In the genomic region with DNA sequence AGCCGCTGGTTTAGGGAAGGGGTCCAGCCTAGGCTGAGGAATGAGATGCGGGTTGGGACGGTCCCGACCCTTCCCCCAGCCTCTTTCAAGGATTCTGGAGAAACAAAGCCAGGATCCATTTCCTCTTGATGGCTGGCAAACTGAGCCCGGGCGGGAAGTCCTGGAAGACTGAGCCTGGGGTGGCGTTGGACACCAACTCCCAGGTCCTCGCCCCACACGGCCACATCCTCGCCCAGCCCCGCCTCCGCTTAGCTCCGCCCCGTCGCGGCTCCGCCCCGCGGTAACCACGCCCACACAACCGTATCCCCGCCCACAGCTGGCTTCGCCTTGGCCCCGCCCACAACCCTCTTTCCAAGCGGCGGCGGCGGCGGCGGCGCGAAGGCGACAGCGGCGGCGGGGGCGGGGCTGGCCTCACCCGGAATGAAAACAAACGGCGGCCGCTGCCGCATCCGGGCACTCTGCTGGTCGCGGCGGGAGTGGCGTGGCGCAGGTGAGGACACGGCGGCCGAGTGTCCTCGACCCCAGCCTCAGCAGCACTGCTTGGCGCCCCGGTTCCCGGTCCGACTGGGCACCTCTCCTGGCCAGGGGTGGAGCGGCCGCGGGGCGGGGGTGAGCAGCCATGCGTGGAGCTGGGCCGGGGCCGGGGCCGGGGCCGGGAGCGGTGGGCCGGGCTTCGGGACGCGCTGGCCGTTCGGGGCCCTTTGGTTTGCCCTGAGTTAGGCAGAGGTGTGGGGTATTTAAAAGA, we compare ENCODE assay signal across 8 cellular contexts.
DNase-seq lines count a peak whose midpoint lies in the region; ATAC-seq lines count a peak whose summit lies in the region.

A gene with protein sequence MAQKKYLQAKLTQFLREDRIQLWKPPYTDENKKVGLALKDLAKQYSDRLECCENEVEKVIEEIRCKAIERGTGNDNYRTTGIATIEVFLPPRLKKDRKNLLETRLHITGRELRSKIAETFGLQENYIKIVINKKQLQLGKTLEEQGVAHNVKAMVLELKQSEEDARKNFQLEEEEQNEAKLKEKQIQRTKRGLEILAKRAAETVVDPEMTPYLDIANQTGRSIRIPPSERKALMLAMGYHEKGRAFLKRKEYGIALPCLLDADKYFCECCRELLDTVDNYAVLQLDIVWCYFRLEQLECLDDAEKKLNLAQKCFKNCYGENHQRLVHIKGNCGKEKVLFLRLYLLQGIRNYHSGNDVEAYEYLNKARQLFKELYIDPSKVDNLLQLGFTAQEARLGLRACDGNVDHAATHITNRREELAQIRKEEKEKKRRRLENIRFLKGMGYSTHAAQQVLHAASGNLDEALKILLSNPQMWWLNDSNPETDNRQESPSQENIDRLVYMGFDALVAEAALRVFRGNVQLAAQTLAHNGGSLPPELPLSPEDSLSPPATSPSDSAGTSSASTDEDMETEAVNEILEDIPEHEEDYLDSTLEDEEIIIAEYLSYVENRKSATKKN (plus strand): TSS at position 456 of the 745 bp plus-strand sequence. CDS start 3,538 bp downstream, outside the sequence.

- H3K4me1 ChIP-seq in BLaER1 treated with 17β-estradiol and CSF1 and Interleukin-3, amounts not matched to agents 10 nM and 100 nM = peaks cover 20 to 35% (median 28%) of the 10 kb centered on the region in 10 experiments
- H3K4me1 ChIP-seq in effector memory CD4-positive, alpha-beta T cell (ENCODE audit: control insufficient read depth, insufficient read depth, low read length, poor library complexity, severe bottlenecking) = peaks cover 15% of the 10 kb centered on the region

- H3K4me2 ChIP-seq in BLaER1 treated with 17β-estradiol and CSF1 and Interleukin-3, amounts not matched to agents 10 nM and 100 nM = peak within 1 kb of the TSS; percentile 65 to 92 (median 87)

- H3K27me3 ChIP-seq in BLaER1 treated with 17β-estradiol and CSF1 and Interleukin-3, amounts not matched to agents 10 nM and 100 nM = no peaks in the 10 kb centered on the region
- no peaks in the 10 kb centered on the region for H3K27me3 ChIP-seq in effector memory CD4-positive, alpha-beta T cell (replicated peaks; ENCODE audit: control insufficient read depth, insufficient read depth, low read length, poor library complexity, severe bottlenecking)

- peak; percentile 78 for DNase-seq in NK-92 treated with Interleukin-12 subunit alpha and Interleukin-12 subunit beta, amount 100 ng/mL, for 24 hours (lab: John Stamatoyannopoulos, UW)
- DNase-seq in activated CD8-positive, alpha-beta memory T cell treated with anti-CD3 and anti-CD28 coated beads for 48 hours (ENCODE audit: low read depth in 2 of 3, low spot score in 2 of 3) = peak; percentile 88 to 97 (median 95)
- DNase-seq in effector memory CD4-positive, alpha-beta T cell = peak; percentile 82 to 87 (median 83)
- DNase-seq in medulla oblongata (ENCODE audit: extremely low spot score) = peak; percentile 89
- peak; percentile 85 to 95 (median 89) for DNase-seq in stimulated activated CD4-positive, alpha-beta T cell treated with anti-CD3 and anti-CD28 coated beads, TNF-alpha, amount 100 ng/mL, for 48 hours (ENCODE audit: low read depth in 3 of 3)

- H3K27ac ChIP-seq in BLaER1 treated with 17β-estradiol and CSF1 and Interleukin-3, amounts not matched to agents 10 nM and 100 nM = peak within 1 kb of the TSS; percentile 47 to 91 (median 80); a peak in 21 of 22 replicates
- peak within 1 kb of the TSS; percentile 85 for H3K27ac ChIP-seq in effector memory CD4-positive, alpha-beta T cell (ENCODE audit: insufficient read depth, low read length, poor library complexity, severe bottlenecking)

- ATAC-seq in GM19351 (IDR thresholded peaks at IDR 0.05; ENCODE audit: unreplicated experiment) (peak; percentile 58), HG03571 (IDR thresholded peaks at IDR 0.05; ENCODE audit: unreplicated experiment) (peak; percentile 50)

- peak within 1 kb of the TSS; percentile 82 to 86 (median 84) for H3K9ac ChIP-seq in BLaER1 treated with 17β-estradiol and CSF1 and Interleukin-3, amounts not matched to agents 10 nM and 100 nM

- no peaks in the 10 kb centered on the region for H3K9me3 ChIP-seq in BLaER1 treated with 17β-estradiol and CSF1 and Interleukin-3, amounts not matched to agents 10 nM and 100 nM (replicated peaks in 1 of 11)
- H3K9me3 ChIP-seq in effector memory CD4-positive, alpha-beta T cell (ENCODE audit: control insufficient read depth, low read length) = no peaks in the 10 kb centered on the region

- H3K36me3 ChIP-seq in BLaER1 treated with 17β-estradiol and CSF1 and Interleukin-3, amounts not matched to agents 10 nM and 100 nM = peaks cover 11 to 25% (median 19%) of the 10 kb centered on the region in 11 experiments
- peaks cover 13% of the 10 kb centered on the region for H3K36me3 ChIP-seq in effector memory CD4-positive, alpha-beta T cell (ENCODE audit: control insufficient read depth, insufficient read depth, low read length)

- H4K20me1 ChIP-seq in BLaER1 treated with 17β-estradiol and CSF1 and Interleukin-3, amounts not matched to agents 10 nM and 100 nM = no peaks in the 10 kb centered on the region; a peak in 1 of 22 replicates

- H3K4me3 ChIP-seq in BLaER1 treated with 17β-estradiol and CSF1 and Interleukin-3, amounts not matched to agents 10 nM and 100 nM = peak within 1 kb of the TSS; percentile 84 to 94 (median 87)
- peak within 1 kb of the TSS; percentile 99 for H3K4me3 ChIP-seq in effector memory CD4-positive, alpha-beta T cell (ENCODE audit: insufficient read depth, low read depth, low read length, poor library complexity, severe bottlenecking)

Comparison
In these comparisons a context has a peak if more than half of its experiments do, and no peak if none do; other contexts are left out.
1. Peak in every context shown above with its lines: DNase-seq, ATAC-seq, H3K4me3 ChIP-seq and H3K27ac ChIP-seq.